8 cellular contexts compared by ENCODE assay signal in the genomic region with DNA sequence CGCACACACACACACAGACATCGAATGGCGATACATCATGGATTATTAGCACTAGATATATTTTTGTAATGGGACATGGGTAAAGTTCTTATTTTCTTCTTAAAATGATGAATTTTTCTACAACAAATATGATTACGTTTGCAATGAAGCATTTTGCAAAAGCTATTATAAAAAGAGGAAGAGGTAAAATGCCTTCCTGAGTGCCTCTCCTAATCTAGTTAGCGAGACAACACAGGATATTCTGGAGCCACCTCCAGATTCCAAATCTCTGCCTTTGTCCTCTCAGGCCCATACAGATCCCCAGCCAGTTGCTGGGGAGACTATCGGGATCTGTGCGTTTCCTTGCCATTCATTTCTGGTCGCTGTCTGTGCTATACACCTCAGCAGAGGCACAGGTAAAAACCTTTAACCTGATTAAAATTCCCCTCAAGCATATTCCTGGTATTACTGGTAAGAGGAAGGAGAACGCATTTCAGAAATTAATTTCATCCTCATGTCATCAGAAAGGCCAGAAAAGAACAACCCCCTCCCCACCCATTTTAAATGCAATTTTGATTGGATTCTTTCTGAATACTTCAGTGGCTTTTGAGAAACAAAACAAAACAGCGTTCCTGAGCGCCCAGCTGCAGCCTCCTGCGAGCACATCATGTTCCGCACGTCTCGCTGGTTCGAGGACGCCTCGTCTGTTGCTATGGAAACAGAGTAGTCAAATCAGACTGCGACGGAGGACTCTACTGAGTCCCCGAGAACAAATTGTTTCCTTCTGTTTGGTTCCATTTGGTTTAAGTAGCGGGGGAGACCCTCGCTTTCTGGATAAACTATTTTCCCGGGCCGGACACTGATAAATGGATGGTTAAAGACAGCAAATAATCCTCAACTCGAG.
DNase-seq lines count a peak whose midpoint lies in the region; ATAC-seq, FAIRE-seq and TF ChIP-seq lines count a peak whose summit lies in the region.

No MANE protein-coding gene starts in this region.

- H3K36me3 Mint-ChIP-seq in H9 (ENCODE audit: insufficient read depth in 1 of 3, low read depth in 3 of 3): no peaks in the 10 kb centered on the region

- H3K9me3 Mint-ChIP-seq in H9: no peaks in the 10 kb centered on the region

- H3K4me1 ChIP-seq in H9 (ENCODE audit: insufficient read depth, low read length): no peaks in the 10 kb centered on the region
- H3K4me1 ChIP-seq in NT2/D1 (ENCODE audit: insufficient read depth, insufficient read length): no peaks in the 10 kb centered on the region
- no peaks in the 10 kb centered on the region for H3K4me1 ChIP-seq in HepG2 (ENCODE audit: insufficient read depth, low read length)

- peaks cover 40% of the 10 kb centered on the region for H3K27me3 Mint-ChIP-seq in H9 (ENCODE audit: low read depth)

- no peak for TF ChIP-seq POLR2A in GM12892 (IDR thresholded peaks at IDR 0.05; ENCODE audit: low read depth, low read length)
- no peak for TF ChIP-seq POLR2A in HepG2 (IDR thresholded peaks at IDR 0.05; ENCODE audit: insufficient read depth in 1 of 2, low read depth in 2 of 2, low read length in 2 of 2)

- H3K14ac ChIP-seq in H9 (ENCODE audit: insufficient read depth, low read length): no peak overlapping the region

- H2BK15ac ChIP-seq in H9 (ENCODE audit: low read depth, low read length): no peak overlapping the region

- no peak overlapping the region for H4K5ac ChIP-seq in H9 (ENCODE audit: insufficient read length, low read depth, low read length)

- TF ChIP-seq CTCF in H9 (conservative IDR thresholded peaks at IDR 0.05): no peak
- TF ChIP-seq CTCF in choroid plexus epithelial cell (conservative IDR thresholded peaks at IDR 0.05; ENCODE audit: low read depth, low read length): no peak
- TF ChIP-seq CTCF in HepG2 (CRISPR knock-in tag; IDR thresholded peaks at IDR 0.05): no peak

- FAIRE-seq in GM12892 (lab: Jason Lieb, UNC) (peak; percentile 78), HepG2 (lab: Jason Lieb, UNC) (no peak)

- no peak overlapping the region for H3K4ac ChIP-seq in H9 (ENCODE audit: low read depth, low read length)

- no peak overlapping the region for H2BK120ac ChIP-seq in H9 (ENCODE audit: low read depth, low read length, poor library complexity, severe bottlenecking)

- peaks cover 13% of the 10 kb centered on the region in 2 experiments for H3K4me1 Mint-ChIP-seq in H9

- H3K9me3 ChIP-seq in H9 (ENCODE audit: control insufficient read depth, low read depth, low read length): no peaks in the 10 kb centered on the region
- H3K9me3 ChIP-seq in NT2/D1 (ENCODE audit: insufficient read depth, low read length): no peaks in the 10 kb centered on the region
- no peaks in the 10 kb centered on the region for H3K9me3 ChIP-seq in HepG2 (ENCODE audit: low read length)

- POLR2A ChIA-PET in HepG2 (lab: Yijun Ruan, JAX): no interaction called here

- no peak overlapping the region for H3T11ph ChIP-seq in H9 (ENCODE audit: low read length)

- no peak overlapping the region for H2BK12ac ChIP-seq in H9 (ENCODE audit: insufficient read length, low read depth, low read length)

- H3K4me3 Mint-ChIP-seq in H9: peak overlapping the region; percentile 58 to 72

- H3K23me2 ChIP-seq in H9 (ENCODE audit: insufficient read length, low read depth, low read length, poor library complexity, severe bottlenecking): peaks cover 2% of the 10 kb centered on the region

- H4K8ac ChIP-seq in H9 (replicated peaks; ENCODE audit: insufficient read length, low read depth, low read length): no peak overlapping the region

- H3K36me3 ChIP-seq in NT2/D1 (ENCODE audit: insufficient read depth, insufficient read length, low read length) (no peaks in the 10 kb centered on the region), HepG2 (replicated peaks in 1 of 2; ENCODE audit: control insufficient read depth in 1 of 2, insufficient read depth in 2 of 2, low read length in 2 of 2) (no peaks in the 10 kb centered on the region)

- no peak overlapping the region for H2BK20ac ChIP-seq in H9 (ENCODE audit: low read depth, low read length, poor library complexity, severe bottlenecking)

- H3K27ac Mint-ChIP-seq in H9: no peak overlapping the region

- no peak overlapping the region for H4K91ac ChIP-seq in H9 (ENCODE audit: insufficient read length, low read depth, low read length)

- peak overlapping the region; percentile 41 for H3K4me2 ChIP-seq in H9 (ENCODE audit: insufficient read depth, insufficient read length, low read length)
- H3K4me2 ChIP-seq in HepG2 (ENCODE audit: low read depth, low read length): no peak overlapping the region

- H3K27ac ChIP-seq in H9 (ENCODE audit: insufficient read length, low read depth, low read length) (no peak overlapping the region), HepG2 (ENCODE audit: extremely low read length, insufficient read depth, low read length) (no peak overlapping the region)

- no peak for ATAC-seq in HepG2

- H4K20me1 ChIP-seq in H9 (ENCODE audit: control insufficient read depth, insufficient read depth, insufficient read length) (no peaks in the 10 kb centered on the region), HepG2 (ENCODE audit: insufficient read depth, low read length) (no peaks in the 10 kb centered on the region)

- H3K23ac ChIP-seq in H9 (ENCODE audit: insufficient read length, low read depth, low read length): no peak overlapping the region

- in situ Hi-C loops in HepG2 (cut with HindIII; ENCODE audit: extremely low pct_ligation_motif_present, low pct_unique_long_range_greater_than_20kb): no loop called here
- in situ Hi-C loops in ACHN (cut with HindIII; ENCODE audit: low pct_ligation_motif_present, low pct_unique_long_range_greater_than_20kb, low sequenced_read_pairs): loop anchor here (25.0 kb wide), 1 partner anchor 334 kb away; no protein-coding TSS in a partner anchor

- no peaks in the 10 kb centered on the region for H3K79me2 ChIP-seq in H9 (ENCODE audit: insufficient read depth, low read length)
- H3K79me2 ChIP-seq in HepG2 (ENCODE audit: insufficient read depth, low read length): no peaks in the 10 kb centered on the region

- H3K27me3 ChIP-seq in H9 (ENCODE audit: insufficient read depth, low read length) (no peaks in the 10 kb centered on the region), NT2/D1 (ENCODE audit: insufficient read depth, insufficient read length) (no peaks in the 10 kb centered on the region), HepG2 (ENCODE audit: control insufficient read depth in 1 of 2, insufficient read depth in 2 of 2, low read length in 2 of 2) (peaks cover 0 to 22% of the 10 kb centered on the region in 2 experiments; a peak in 3 of 5 replicates)

- no peak overlapping the region for H3K18ac ChIP-seq in H9 (ENCODE audit: insufficient read length, low read depth, low read length)

- H3K9ac ChIP-seq in H9 (ENCODE audit: extremely low read depth, insufficient read length, low read length) (no peak overlapping the region), NT2/D1 (ENCODE audit: insufficient read length, low read depth) (no peak overlapping the region), HepG2 (ENCODE audit: insufficient read depth, low read depth, low read length) (no peak overlapping the region)

- no peak for TF ChIP-seq RAD21 in HepG2 (CRISPR knock-in tag; IDR thresholded peaks at IDR 0.05)

- H3K56ac ChIP-seq in H9 (ENCODE audit: insufficient read length, low read depth, low read length): no peak overlapping the region

- H2AFZ ChIP-seq in H9 (ENCODE audit: low read length) (peak overlapping the region; percentile 66), HepG2 (ENCODE audit: low read length) (no peak overlapping the region)

- no CpG with 5 or more reads among the region's 26 CpGs for WGBS in H9 (ENCODE audit: extremely low coverage, insufficient read length, low lambda C conversion rate)
- WGBS in HepG2 (ENCODE audit: low lambda C conversion rate): 30% methylated on average over 26 of the region's 26 CpGs

- CTCF ChIA-PET in HepG2 (lab: Yijun Ruan, JAX; ENCODE audit: low intra/inter-chr PET ratio, low total read pairs): no interaction called here

- DNase-seq in GM12892 (ENCODE audit: insufficient read length) (no peak), H9 (peak; percentile 71), NT2/D1 (ENCODE audit: low read depth, low spot score) (peak; percentile 30), choroid plexus epithelial cell (ENCODE audit: low read depth) (peak; percentile 89), HepG2 (ENCODE audit: low spot score) (no peak), mesenteric fat pad (ENCODE audit: low spot score) (no peak), ACHN (no peak)
- DNase-seq in stimulated activated CD4-positive, alpha-beta T cell treated with anti-CD3 and anti-CD28 coated beads, Interleukin-4, amount 100 ng/mL, for 24 hours: peak; percentile 31

- H3K79me1 ChIP-seq in H9 (ENCODE audit: insufficient read depth, low read depth, low read length, poor library complexity, severe bottlenecking): no peaks in the 10 kb centered on the region

- TF ChIP-seq EP300 in HepG2 (IDR thresholded peaks at IDR 0.05; ENCODE audit: low read depth in 2 of 2, low read length in 2 of 2): no peak
- TF ChIP-seq EP300 in HepG2 (CRISPR knock-in tag; IDR thresholded peaks at IDR 0.05; ENCODE audit: borderline replicate concordance): no peak

- BruUV-seq in HepG2 (replicated peaks; lab: Mats Ljungman, UMichigan): no TSS peak

- H2AK5ac ChIP-seq in H9 (ENCODE audit: insufficient read length, low read length): no peak overlapping the region

- intact Hi-C loops in HepG2 (cut with micrococcal nuclease; ENCODE audit: unreplicated experiment): no loop called here

- H3K4me3 ChIP-seq in NT2/D1 (ENCODE audit: insufficient read length, low read depth) (no peak overlapping the region), choroid plexus epithelial cell (ENCODE audit: low read depth, low read length) (peak overlapping the region; percentile 56), HepG2 (replicated peaks in 1 of 3; ENCODE audit: insufficient read depth in 1 of 3, low read depth in 2 of 3, low read length in 3 of 3) (no peak overlapping the region)

- H2BK5ac ChIP-seq in H9 (ENCODE audit: insufficient read length, low read length): no peak overlapping the region

TF ChIP-seq in HepG2, 621 proteins besides CTCF, POLR2A, EP300 and RAD21 (continues in another document):
- peak; percentile 43; the same call in 1 of the 2 replicates for TF ChIP-seq SIN3A (IDR thresholded peaks at IDR 0.05; ENCODE audit: borderline replicate concordance, low read depth, low read length)
- TF ChIP-seq RFX1 (IDR thresholded peaks at IDR 0.05): peak; percentile 52; the same call in 1 of the 2 replicates
- TF ChIP-seq, protein P1, sequence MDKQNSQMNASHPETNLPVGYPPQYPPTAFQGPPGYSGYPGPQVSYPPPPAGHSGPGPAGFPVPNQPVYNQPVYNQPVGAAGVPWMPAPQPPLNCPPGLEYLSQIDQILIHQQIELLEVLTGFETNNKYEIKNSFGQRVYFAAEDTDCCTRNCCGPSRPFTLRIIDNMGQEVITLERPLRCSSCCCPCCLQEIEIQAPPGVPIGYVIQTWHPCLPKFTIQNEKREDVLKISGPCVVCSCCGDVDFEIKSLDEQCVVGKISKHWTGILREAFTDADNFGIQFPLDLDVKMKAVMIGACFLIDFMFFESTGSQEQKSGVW (CRISPR knock-in tag; IDR thresholded peaks at IDR 0.05; ENCODE audit: borderline replicate concordance): no peak
- TF ChIP-seq CBX2 (IDR thresholded peaks at IDR 0.05; ENCODE audit: low read depth, low read length): peak; percentile 64; the same call in 1 of the 2 replicates
- no peak for TF ChIP-seq CBX2 (CRISPR knock-in tag; IDR thresholded peaks at IDR 0.05; ENCODE audit: low read depth)
- TF ChIP-seq RFX3 (CRISPR knock-in tag; IDR thresholded peaks at IDR 0.05): peak; percentile 56

Comparison
In these comparisons a context has a peak if more than half of its experiments do, and no peak if none do; other contexts are left out.
1. DNase-seq: peak in H9 (single experiment), NT2/D1 (single experiment), choroid plexus epithelial cell (single experiment) and stimulated activated CD4-positive, alpha-beta T cell treated with anti-CD3 and anti-CD28 coated beads, Interleukin-4, amount 100 ng/mL, for 24 hours (single experiment); none in GM12892 (single experiment), HepG2 (single experiment), mesenteric fat pad (single experiment) and ACHN (single experiment).